ENCODE assay signal across 1 cellular context in the genomic region with DNA sequence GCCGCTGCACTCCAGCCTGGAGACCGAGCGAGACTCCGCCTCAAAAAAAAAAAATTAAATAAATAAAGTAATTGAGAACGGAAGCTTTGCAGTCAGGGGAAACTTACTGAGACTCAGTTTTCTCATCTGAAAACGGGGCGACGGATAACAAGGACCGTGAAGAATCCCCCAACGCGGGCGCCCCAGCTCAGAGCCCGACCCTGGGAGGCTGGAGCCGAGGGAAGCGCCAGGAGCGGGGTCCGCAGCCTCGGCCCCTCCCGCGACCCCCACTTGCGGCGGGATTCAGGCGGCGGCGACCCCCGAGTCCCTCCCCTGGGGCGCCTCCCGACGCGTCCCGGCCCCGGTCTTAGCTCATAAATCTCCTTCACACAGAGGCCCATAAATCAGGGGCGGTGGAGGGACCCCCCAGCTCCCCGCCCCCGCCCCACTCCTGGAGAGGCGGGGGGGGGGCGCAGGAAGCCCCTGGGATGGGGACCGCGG.
TF ChIP-seq lines count a peak whose summit lies in the region.

No MANE protein-coding gene starts in this region.

TF ChIP-seq in endothelial cell of umbilical vein, 7 proteins besides CTCF, POLR2A, EP300 and RAD21:
- TF ChIP-seq JUN (IDR thresholded peaks at IDR 0.05; ENCODE audit: borderline replicate concordance, insufficient read depth, insufficient read length, low read depth) (no peak), EZH2 (IDR thresholded peaks at IDR 0.05; ENCODE audit: borderline replicate concordance, low read depth, low read length, severe bottlenecking) (no peak), MYC (IDR thresholded peaks at IDR 0.05; ENCODE audit: low read depth, low read length) (no peak), POLR2AphosphoS5 (IDR thresholded peaks at IDR 0.05; ENCODE audit: insufficient read depth, low read depth, low read length) (no peak), GATA2 (IDR thresholded peaks at IDR 0.05; ENCODE audit: insufficient read depth, insufficient read length, low read depth, low read length) (no peak), FOS (IDR thresholded peaks at IDR 0.05; ENCODE audit: borderline replicate concordance, insufficient read depth, low read length) (no peak)
- TF ChIP-seq, protein P1, sequence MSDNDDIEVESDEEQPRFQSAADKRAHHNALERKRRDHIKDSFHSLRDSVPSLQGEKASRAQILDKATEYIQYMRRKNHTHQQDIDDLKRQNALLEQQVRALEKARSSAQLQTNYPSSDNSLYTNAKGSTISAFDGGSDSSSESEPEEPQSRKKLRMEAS (IDR thresholded peaks at IDR 0.05; ENCODE audit: insufficient read depth, insufficient read length), result no peak
